In genomic region chr4:100188829-100189228, GRCh38 we compare ENCODE assay signal across 11 cellular contexts. TPM values are rescaled to one million over a fixed set of nuclear protein-coding genes. Genes with fewer than 3 reads are reported as not detected.
DNase-seq lines count a peak whose midpoint lies in the region; ATAC-seq and TF ChIP-seq lines count a peak whose summit lies in the region.
"Had no signal": no experiment of that assay in that cellular context is flagged by ENCODE, and none has a peak within 500 bp of the region (broad histone marks: within the 10 kb centered on the region; RNA-seq: fewer than 3 reads in every experiment).

No MANE protein-coding gene starts in this region.

- DNase-seq in left ventricle myocardium inferior = no peak
- no peak for DNase-seq in Right ventricle myocardium inferior (ENCODE audit: missing footprints)
- peak; percentile 31 to 52 for DNase-seq in SJCRH30
- no peak for DNase-seq in immature natural killer cell
- no peak for DNase-seq in upper lobe of right lung
- DNase-seq in RKO (ENCODE audit: low spot score) = no peak
- no peak for DNase-seq in AML-193 (lab: John Stamatoyannopoulos, UW)
- no peak for DNase-seq in CD14-positive monocyte (ENCODE audit: low spot score)
- DNase-seq: activated CD4-positive, CD25-positive, alpha-beta regulatory T cell; stimulated activated CD4-positive, alpha-beta T cell treated with anti-CD3 and anti-CD28 coated beads, Interleukin-1b, Interleukin-23, amount 100 ng/mL, for 48 hours; trophoblast cell had no signal

- peak overlapping the region; percentile 77 for H3K4me3 ChIP-seq in left ventricle myocardium inferior
- peak overlapping the region; percentile 63 for H3K4me3 ChIP-seq in SJCRH30
- H3K4me3 ChIP-seq in upper lobe of right lung = peak overlapping the region; percentile 67

- H3K9me3 ChIP-seq in left ventricle myocardium inferior (replicated peaks) (no peaks in the 10 kb centered on the region), SJCRH30 (replicated peaks) (no peaks in the 10 kb centered on the region), upper lobe of right lung (no peaks in the 10 kb centered on the region)

- no peak overlapping the region for H3K27ac ChIP-seq in left ventricle myocardium inferior (replicated peaks)
- H3K27ac ChIP-seq in SJCRH30 = no peak overlapping the region
- H3K27ac ChIP-seq in upper lobe of right lung = no peak overlapping the region

- H3K27ac Mint-ChIP-seq in immature natural killer cell = no peak overlapping the region
- no peak overlapping the region for H3K27ac Mint-ChIP-seq in CD14-positive monocyte

- peaks cover 9 to 17% (median 17%) of the 10 kb centered on the region in 3 donors for H3K27me3 Mint-ChIP-seq in immature natural killer cell (ENCODE audit: low read depth in 3 of 3)
- peaks cover 33 to 42% (median 37%) of the 10 kb centered on the region in 3 donors for H3K27me3 Mint-ChIP-seq in CD14-positive monocyte (ENCODE audit: low read depth in 3 of 3)

- ATAC-seq in Right ventricle myocardium inferior (no peak), upper lobe of right lung (no peak)

- TF ChIP-seq CTCF in left ventricle myocardium inferior (IDR thresholded peaks at IDR 0.05; ENCODE audit: borderline replicate concordance) = no peak
- TF ChIP-seq CTCF in upper lobe of right lung (IDR thresholded peaks at IDR 0.05) = no peak
- no peak for TF ChIP-seq CTCF in CD14-positive monocyte (IDR thresholded peaks at IDR 0.05)

- intact Hi-C loops in left ventricle myocardium inferior (cut with micrococcal nuclease) = no loop called here
- intact Hi-C loops in Right ventricle myocardium inferior (cut with DNase I) = no loop called here
- intact Hi-C loops in upper lobe of right lung (cut with DNase I) = no loop called here
- intact Hi-C loops in CD14-positive monocyte (cut with micrococcal nuclease) = no loop called here

- peaks cover 14 to 18% of the 10 kb centered on the region in 2 donors for H3K4me1 Mint-ChIP-seq in immature natural killer cell
- H3K4me1 Mint-ChIP-seq in CD14-positive monocyte = peaks cover 16% of the 10 kb centered on the region

- H3K36me3 ChIP-seq in left ventricle myocardium inferior = no peaks in the 10 kb centered on the region
- no peaks in the 10 kb centered on the region for H3K36me3 ChIP-seq in SJCRH30
- no peaks in the 10 kb centered on the region for H3K36me3 ChIP-seq in upper lobe of right lung

- H3K36me3 Mint-ChIP-seq in immature natural killer cell (no peaks in the 10 kb centered on the region), CD14-positive monocyte (no peaks in the 10 kb centered on the region)

- H3K27me3 ChIP-seq in left ventricle myocardium inferior (ENCODE audit: low read depth) (peaks cover 37% of the 10 kb centered on the region), SJCRH30 (no peaks in the 10 kb centered on the region), upper lobe of right lung (peaks cover 4% of the 10 kb centered on the region)

- H3K4me1 ChIP-seq in left ventricle myocardium inferior = peaks cover 18% of the 10 kb centered on the region
- peaks cover 14% of the 10 kb centered on the region; the same call in 1 of the 2 replicates for H3K4me1 ChIP-seq in SJCRH30
- H3K4me1 ChIP-seq in upper lobe of right lung = peaks cover 10% of the 10 kb centered on the region

- peak overlapping the region in 4 of 5 donors; percentile 70 to 83 (median 76) for H3K4me3 Mint-ChIP-seq in immature natural killer cell
- peak overlapping the region in 1 of 2 donors; percentile 89 for H3K4me3 Mint-ChIP-seq in CD14-positive monocyte

- H3K9me3 Mint-ChIP-seq in immature natural killer cell (no peaks in the 10 kb centered on the region), CD14-positive monocyte (peaks cover 0 to 12% (median 1%) of the 10 kb centered on the region in 7 donors)

RNA-seq across cellular contexts. Expression of gene DDIT4L, which starts 1.4 kb away (rescaled TPM):
- total RNA-seq in left ventricle myocardium inferior (0.60 TPM), Right ventricle myocardium inferior (0.43 TPM), upper lobe of right lung (0.98 TPM)
- total RNA-seq in SJCRH30 (2014; rRNA removed; shearing (Covaris generic)) = 7.3 and 8.4 TPM in 2 replicates
- polyA plus RNA-seq in immature natural killer cell (not detected), CD14-positive monocyte (under 1 TPM in 1 of 2 donors, not detected in 1; 0.15 TPM)

Comparison
In these comparisons a context has a peak if more than half of its experiments do, and no peak if none do; other contexts are left out.
1. DNase-seq: peak in SJCRH30 (2 of 2); none in left ventricle myocardium inferior (single experiment), Right ventricle myocardium inferior (single experiment), immature natural killer cell (0 of 3), upper lobe of right lung (single experiment), RKO (single experiment), AML-193 (0 of 2) and CD14-positive monocyte (single experiment).
2. Peak in every context shown above with its lines, with median percentiles within 50 percentile points of each other: H3K4me3 ChIP-seq.